Comparison of ENCODE assay signal across 24 cellular contexts in the genomic region with DNA sequence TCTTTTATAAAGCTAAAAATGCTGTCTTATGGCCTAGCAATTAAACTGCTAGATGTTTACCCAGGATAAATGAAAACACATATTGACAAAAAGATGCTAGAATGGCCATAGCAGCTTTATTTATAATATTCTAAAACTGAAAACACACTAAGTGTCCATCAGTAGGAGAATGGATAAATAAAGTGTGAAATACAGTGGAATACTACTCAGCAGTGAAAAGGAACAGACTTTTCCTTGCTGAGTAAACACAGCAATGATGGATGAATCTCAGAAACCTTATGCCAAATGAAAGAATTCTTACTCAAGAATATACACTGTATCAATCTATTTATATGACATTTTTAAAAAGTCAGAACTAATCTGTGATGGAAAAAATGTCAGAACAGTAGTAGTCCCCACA. TPM values are rescaled to one million over a fixed set of nuclear protein-coding genes. Genes with fewer than 3 reads are reported as not detected.
A peak's percentile ranks its signal among the peaks of the same experiment; 100 is the strongest.
DNase-seq lines count a peak whose midpoint lies in the region; ATAC-seq, FAIRE-seq and TF ChIP-seq lines count a peak whose summit lies in the region.
"Had no signal": no experiment of that assay in that cellular context is flagged by ENCODE, and none has a peak within 500 bp of the region (broad histone marks: within the 10 kb centered on the region; RNA-seq: fewer than 3 reads in every experiment).

No MANE protein-coding gene starts in this region.

- POLR2A ChIA-PET in A549 (lab: Yijun Ruan, JAX): no interaction called here
- POLR2A ChIA-PET in H1 (lab: Charles Lee; ENCODE audit: partially characterized antibody): no interaction called here

- no peak overlapping the region for H2BK15ac ChIP-seq in H1 (ENCODE audit: low read length)

- H2BK20ac ChIP-seq in H1 (ENCODE audit: low read length): no peak overlapping the region

- CTCF ChIA-PET in A549 (lab: Yijun Ruan, JAX) (no interaction called here), H1 (lab: Charles Lee; ENCODE audit: partially characterized antibody) (interaction anchor here (0.6 kb wide), 1 partner anchor 10 kb away, joined by 3 read pairs; no protein-coding TSS in a partner anchor)

- H3K9ac ChIP-seq in H1 (replicated peaks in 1 of 4; ENCODE audit: extremely low read depth in 1 of 4, low read depth in 3 of 4, low read length in 3 of 4): no peak overlapping the region
- H3K9ac ChIP-seq: BLaER1 treated with 17β-estradiol and CSF1 and Interleukin-3, amounts not matched to agents 10 nM and 100 nM had no signal

- no peak for TF ChIP-seq POLR2A in A549 (IDR thresholded peaks at IDR 0.05; ENCODE audit: low read length)
- no peak for TF ChIP-seq POLR2A in H1 (IDR thresholded peaks at IDR 0.05; ENCODE audit: control extremely low read depth in 1 of 2, low read depth in 2 of 2, low read length in 2 of 2)

- H3K4me3 ChIP-seq in A549: no peak overlapping the region
- H3K4me3 ChIP-seq in H1 (ENCODE audit: extremely low read depth in 1 of 4, insufficient read depth in 2 of 4, low read depth in 3 of 4, low read length in 4 of 4): no peak overlapping the region
- H3K4me3 ChIP-seq: BLaER1 treated with 17β-estradiol and CSF1 and Interleukin-3, amounts not matched to agents 10 nM and 100 nM; GM12878 had no signal

- no peak overlapping the region for H3K4me2 ChIP-seq in A549
- H3K4me2 ChIP-seq in H1 (ENCODE audit: insufficient read depth in 1 of 2, low read depth in 2 of 2, low read length in 2 of 2): no peak overlapping the region
- H3K4me2 ChIP-seq: BLaER1 treated with 17β-estradiol and CSF1 and Interleukin-3, amounts not matched to agents 10 nM and 100 nM had no signal

- H3K27ac ChIP-seq in A549 (no peak overlapping the region), H1 (ENCODE audit: low read depth, low read length) (no peak overlapping the region)
- H3K27ac ChIP-seq: 22Rv1; BLaER1 treated with 17β-estradiol and CSF1 and Interleukin-3, amounts not matched to agents 10 nM and 100 nM; C4-2B had no signal

- no peak overlapping the region for H2BK120ac ChIP-seq in H1 (replicated peaks; ENCODE audit: low read depth, low read length)

- FAIRE-seq in A549 (lab: Jason Lieb, UNC) (no peak), H1 (lab: Jason Lieb, UNC) (no peak)
- FAIRE-seq: GM12878, GM12892, GM18507 had no signal

- H3K27ac Mint-ChIP-seq in CD14-positive monocyte: no peak overlapping the region
- H3K27ac Mint-ChIP-seq: B cell; CD4-positive, alpha-beta memory T cell; CD4-positive, CD25-positive, alpha-beta regulatory T cell had no signal

- no peaks in the 10 kb centered on the region for H3K9me3 Mint-ChIP-seq in CD14-positive monocyte
- H3K9me3 Mint-ChIP-seq: CD8-positive, alpha-beta memory T cell had no signal

- no peak overlapping the region for H3K18ac ChIP-seq in H1 (ENCODE audit: extremely low read depth, low read length)

- no peak overlapping the region for H3K23ac ChIP-seq in H1 (ENCODE audit: insufficient read length)

- intact Hi-C loops in CD14-positive monocyte (cut with micrococcal nuclease): no loop called here

- H4K91ac ChIP-seq in H1 (replicated peaks; ENCODE audit: insufficient read length, low read length): no peak overlapping the region

- H3K27me3 Mint-ChIP-seq in CD14-positive monocyte (ENCODE audit: low read depth in 3 of 3): no peaks in the 10 kb centered on the region
- H3K27me3 Mint-ChIP-seq: B cell; CD4-positive, alpha-beta memory T cell; CD4-positive, CD25-positive, alpha-beta regulatory T cell; CD8-positive, alpha-beta memory T cell had no signal

- no peak overlapping the region for H3K14ac ChIP-seq in H1 (ENCODE audit: insufficient read length)

- no peak overlapping the region for H3K4me3 Mint-ChIP-seq in CD14-positive monocyte
- H3K4me3 Mint-ChIP-seq: B cell; CD4-positive, alpha-beta memory T cell; CD4-positive, CD25-positive, alpha-beta regulatory T cell; CD8-positive, alpha-beta memory T cell had no signal

- no peaks in the 10 kb centered on the region for H3K4me1 Mint-ChIP-seq in CD14-positive monocyte
- H3K4me1 Mint-ChIP-seq: B cell; CD8-positive, alpha-beta memory T cell had no signal

- H3K79me1 ChIP-seq in H1 (ENCODE audit: low read depth, low read length): no peaks in the 10 kb centered on the region

- peaks cover 74 to 80% of the 10 kb centered on the region in 2 donors for H3K36me3 Mint-ChIP-seq in CD14-positive monocyte

- ATAC-seq in A549 (no peak), GM21390 (IDR thresholded peaks at IDR 0.05; ENCODE audit: unreplicated experiment) (no peak)
- ATAC-seq: GM12878 had no signal

- no peak overlapping the region for H2AFZ ChIP-seq in H1 (ENCODE audit: low read length)

- no peak overlapping the region for H2AK5ac ChIP-seq in H1 (ENCODE audit: low read depth, low read length)

- H3K23me2 ChIP-seq in H1 (ENCODE audit: low read depth, low read length): no peaks in the 10 kb centered on the region; the same call in 1 of the 2 replicates

- peaks cover 4% of the 10 kb centered on the region; the same call in 1 of the 3 replicates for H3K4me1 ChIP-seq in A549
- H3K4me1 ChIP-seq in H1 (replicated peaks in 1 of 4; ENCODE audit: control insufficient read depth in 3 of 4, insufficient read depth in 4 of 4, low read length in 3 of 4): no peaks in the 10 kb centered on the region
- H3K4me1 ChIP-seq: BLaER1 treated with 17β-estradiol and CSF1 and Interleukin-3, amounts not matched to agents 10 nM and 100 nM had no signal

- H4K8ac ChIP-seq in H1 (ENCODE audit: extremely low read depth, insufficient read depth, low read length): no peak overlapping the region

- H3K9me3 ChIP-seq in A549: no peaks in the 10 kb centered on the region
- H3K9me3 ChIP-seq in H1 (ENCODE audit: insufficient read depth in 2 of 2, low read depth in 1 of 2, low read length in 1 of 2): no peaks in the 10 kb centered on the region

- TF ChIP-seq CTCF in A549 (IDR thresholded peaks at IDR 0.05) (no peak), H1 (IDR thresholded peaks at IDR 0.05; ENCODE audit: control extremely low read depth in 1 of 3, insufficient read depth in 1 of 3, low read depth in 1 of 3, low read length in 3 of 3) (no peak), CD14-positive monocyte (IDR thresholded peaks at IDR 0.05) (no peak)

- TF ChIP-seq RAD21 in A549 (conservative IDR thresholded peaks at IDR 0.05 in 1 of 2, IDR thresholded peaks at IDR 0.05 in 1 of 2) (no peak), H1 (IDR thresholded peaks at IDR 0.05 in 1 of 2, conservative IDR thresholded peaks at IDR 0.05 in 1 of 2; ENCODE audit: low read depth in 2 of 2, low read length in 2 of 2) (no peak)

- no peaks in the 10 kb centered on the region for H3K27me3 ChIP-seq in H1 (replicated peaks in 1 of 4; ENCODE audit: control insufficient read depth in 3 of 4, extremely low read depth in 1 of 4, insufficient read depth in 3 of 4, low read length in 3 of 4)
- H3K27me3 ChIP-seq: BLaER1 treated with 17β-estradiol and CSF1 and Interleukin-3, amounts not matched to agents 10 nM and 100 nM had no signal

- H4K5ac ChIP-seq in H1 (ENCODE audit: insufficient read length, low read depth, low read length): no peak overlapping the region

- H2BK5ac ChIP-seq in H1 (ENCODE audit: low read depth, low read length): no peak overlapping the region

- no peak overlapping the region for H3K56ac ChIP-seq in H1 (replicated peaks; ENCODE audit: insufficient read length, low read depth, low read length)

- H2BK12ac ChIP-seq in H1 (ENCODE audit: low read depth, low read length): no peak overlapping the region

- H3K4ac ChIP-seq in H1 (replicated peaks; ENCODE audit: insufficient read length, low read depth, low read length): no peak overlapping the region

- TF ChIP-seq EP300 in A549 (IDR thresholded peaks at IDR 0.05) (no peak), H1 (IDR thresholded peaks at IDR 0.05; ENCODE audit: borderline replicate concordance in 1 of 2, low read depth in 2 of 2, low read length in 2 of 2) (no peak)

- peaks cover 4 to 91% (median 45%) of the 10 kb centered on the region in 4 experiments for H3K36me3 ChIP-seq in H1 (ENCODE audit: control insufficient read depth in 2 of 4, insufficient read depth in 4 of 4, low read length in 3 of 4)

- no peaks in the 10 kb centered on the region for H3K79me2 ChIP-seq in H1 (ENCODE audit: control insufficient read depth in 1 of 2, insufficient read depth in 2 of 2, low read length in 2 of 2)

- DNase-seq in A549 (ENCODE audit: low read depth in 1 of 2, low spot score in 1 of 2): no peak
- peak; percentile 92 for DNase-seq in SK-N-DZ (ENCODE audit: low spot score)
- DNase-seq in H1 (ENCODE audit: low read depth in 1 of 2, low spot score in 2 of 2): no peak
- no peak for DNase-seq in CD14-positive monocyte (ENCODE audit: low spot score)
- DNase-seq: AML-193; CD4-positive, alpha-beta memory T cell; CD4-positive, CD25-positive, alpha-beta regulatory T cell; CD8-positive, alpha-beta memory T cell; COR-L47; DMS 273 treated with DMSO at 0.1 percent for 48 hours; DMS153; DMS53; DMS79; DND-41; EL; GDM1 had no signal

- H4K20me1 ChIP-seq in H1 (replicated peaks in 1 of 2; ENCODE audit: control insufficient read depth in 1 of 2, insufficient read depth in 2 of 2, low read length in 2 of 2): no peaks in the 10 kb centered on the region

TF ChIP-seq in A549, 52 proteins besides CTCF, POLR2A, EP300 and RAD21 (continues in another document):
- TF ChIP-seq CHD4 (IDR thresholded peaks at IDR 0.05; ENCODE audit: borderline replicate concordance) (no peak), TFCP2L1 (CRISPR knock-in tag; IDR thresholded peaks at IDR 0.05) (no peak), JUNB (IDR thresholded peaks at IDR 0.05) (no peak)

TF ChIP-seq in H1, 55 proteins besides CTCF, POLR2A, EP300 and RAD21 (continues in another document):
- TF ChIP-seq ASH2L (IDR thresholded peaks at IDR 0.05; ENCODE audit: low read length) (no peak), KDM1A (IDR thresholded peaks at IDR 0.05; ENCODE audit: borderline replicate concordance, low read length) (0 out of 2 replicates have a peak, but pooled peaks have one; percentile 15), JUND (IDR thresholded peaks at IDR 0.05; ENCODE audit: low read length) (no peak)

RNA-seq across cellular contexts. Expression of a gene that starts 33.2 kb away (rescaled TPM):
- polyA plus RNA-seq in A549 (2011; rRNA removed): 166 and 214 TPM in 2 replicates
- 60.7 and 76.3 TPM in 2 replicates for polyA plus RNA-seq in A549 (2012; cell fraction: cytosol; rRNA removed)
- polyA plus RNA-seq in A549 (2012; cell fraction: nucleus; rRNA removed): 27.4 and 41.0 TPM in 2 replicates
- polyA plus RNA-seq in A549 (2017; fragmentation: RNase III; extraction: RNeasy Plus Mini Kit Qiagen cat#74134 plus additional on column Dnase treatment): 157 to 176 TPM (median 160 TPM) in 3 replicates
- 34.0 and 36.3 TPM in 2 replicates for polyA minus RNA-seq in A549 (2011; rRNA and poly(A)+ RNA removed)
- 5,002 and 5,638 TPM in 2 replicates for polyA plus RNA-seq in SK-N-DZ (2014; cell fraction: cytosol; rRNA removed)
- polyA plus RNA-seq in SK-N-DZ (2014; cell fraction: nucleus; rRNA removed): 4,616 and 5,818 TPM in 2 replicates
- 155 and 161 TPM in 2 replicates for total RNA-seq in H1 (2021; fragmentation: NEBNext Ultra II Directional; extraction: Animal tissue kit (Norgen Biotek cat#: 25700))
- 28.3 and 51.1 TPM in 2 replicates for polyA plus RNA-seq in H1 (2011; rRNA removed)
- polyA plus RNA-seq in H1 (2011; cell fraction: cytosol; rRNA removed): 90.9 TPM
- polyA plus RNA-seq in H1 (2011; cell fraction: nucleus; rRNA removed): 15.6 TPM
- 92.5 to 157 TPM (median 115 TPM) in 4 replicates for polyA plus RNA-seq in H1 (2012, experiment 1 of 2)
- polyA plus RNA-seq in H1 (2012, experiment 2 of 2): 11.4 TPM
- 87.2 TPM for polyA plus RNA-seq in H1 (2013, experiment 1 of 2)
- polyA plus RNA-seq in H1 (2013, experiment 2 of 2): 85.0 TPM
- 46.2 and 64.7 TPM in 2 replicates for polyA minus RNA-seq in H1 (2011; rRNA and poly(A)+ RNA removed)
- polyA minus RNA-seq in H1 (2011; cell fraction: cytosol; rRNA and poly(A)+ RNA removed): 44.8 TPM
- polyA minus RNA-seq in H1 (2011; cell fraction: nucleus; rRNA and poly(A)+ RNA removed): 44.1 TPM
- 10 to 100 TPM; 30.1 to 35.4 TPM for polyA plus RNA-seq in CD14-positive monocyte
